11 cellular contexts compared by ENCODE assay signal in the genomic region with DNA sequence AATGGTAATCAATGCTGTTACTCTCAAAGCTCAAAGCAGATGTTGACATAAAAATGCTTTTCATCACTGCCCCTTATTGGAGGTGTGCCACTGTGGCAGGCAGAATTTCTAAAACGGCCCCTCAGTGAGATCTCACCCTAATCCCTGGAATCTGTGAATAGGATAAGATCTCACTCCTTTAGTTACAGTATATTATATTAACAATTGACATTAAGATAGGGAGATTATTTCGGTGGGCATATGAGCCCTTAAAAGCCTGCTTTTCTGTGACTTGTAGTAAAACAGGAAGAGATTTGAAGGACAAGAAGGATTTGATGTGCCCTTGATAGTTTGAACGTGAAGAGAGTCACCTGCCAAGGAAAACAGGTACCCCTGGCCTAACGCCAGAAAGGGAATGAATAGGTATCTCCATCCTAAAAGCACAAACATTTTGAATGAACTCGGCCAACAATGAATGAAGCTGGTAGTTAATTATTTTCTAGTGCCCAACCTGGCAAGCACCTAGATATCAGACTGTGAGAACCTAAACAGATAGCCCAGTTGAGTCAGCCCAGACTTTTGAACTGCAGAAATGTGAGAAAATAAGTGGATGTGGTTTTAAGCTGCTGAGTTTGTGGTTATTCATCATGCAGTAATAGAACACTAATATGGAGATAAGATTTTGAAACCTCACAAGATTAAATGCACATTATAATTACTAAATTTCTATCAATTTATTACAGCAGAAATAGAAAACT.
DNase-seq lines count a peak whose midpoint lies in the region; ATAC-seq, FAIRE-seq and TF ChIP-seq lines count a peak whose summit lies in the region.
"Had no signal": no experiment of that assay in that cellular context is flagged by ENCODE, and none has a peak within 500 bp of the region (broad histone marks: within the 10 kb centered on the region; RNA-seq: fewer than 3 reads in every experiment).

No MANE protein-coding gene starts in this region.

- H3K27me3 Mint-ChIP-seq in stimulated activated naive B cell treated with anti-CD40 and anti-IgM and Interleukin-4, amounts not matched to agents 10 μg/mL and 1 μg/mL and 100 μg/mL, for 72 hours = no peaks in the 10 kb centered on the region
- H3K27me3 Mint-ChIP-seq: activated naive CD4-positive, alpha-beta T cell treated with anti-CD3 and anti-CD28 coated beads, Interleukin-2, amount 50 U/mL, for 24 hours had no signal

- no peaks in the 10 kb centered on the region for H3K36me3 Mint-ChIP-seq in stimulated activated naive B cell treated with anti-CD40 and anti-IgM and Interleukin-4, amounts not matched to agents 10 μg/mL and 1 μg/mL and 100 μg/mL, for 72 hours
- H3K36me3 Mint-ChIP-seq: activated naive CD4-positive, alpha-beta T cell treated with anti-CD3 and anti-CD28 coated beads, Interleukin-2, amount 50 U/mL, for 24 hours had no signal

- POLR2A ChIA-PET in HEK293T (lab: Yijun Ruan, JAX) = no interaction called here

- H3K4me1 Mint-ChIP-seq in stimulated activated naive B cell treated with anti-CD40 and anti-IgM and Interleukin-4, amounts not matched to agents 10 μg/mL and 1 μg/mL and 100 μg/mL, for 72 hours = no peaks in the 10 kb centered on the region
- H3K4me1 Mint-ChIP-seq: activated naive CD4-positive, alpha-beta T cell treated with anti-CD3 and anti-CD28 coated beads, Interleukin-2, amount 50 U/mL, for 24 hours had no signal

- H3K9me3 Mint-ChIP-seq in stimulated activated naive B cell treated with anti-CD40 and anti-IgM and Interleukin-4, amounts not matched to agents 10 μg/mL and 1 μg/mL and 100 μg/mL, for 72 hours = no peaks in the 10 kb centered on the region
- H3K9me3 Mint-ChIP-seq: activated naive CD4-positive, alpha-beta T cell treated with anti-CD3 and anti-CD28 coated beads, Interleukin-2, amount 50 U/mL, for 24 hours had no signal

- no peak for TF ChIP-seq POLR2A in H54 (IDR thresholded peaks at IDR 0.05; ENCODE audit: low read depth, low read length)

- FAIRE-seq in H54 (lab: Jason Lieb, UNC) = no peak

- H3K4me3 Mint-ChIP-seq in stimulated activated naive B cell treated with anti-CD40 and anti-IgM and Interleukin-4, amounts not matched to agents 10 μg/mL and 1 μg/mL and 100 μg/mL, for 72 hours = no peak overlapping the region
- H3K4me3 Mint-ChIP-seq: activated naive CD4-positive, alpha-beta T cell treated with anti-CD3 and anti-CD28 coated beads, Interleukin-2, amount 50 U/mL, for 24 hours had no signal

- ATAC-seq in GM19452 (IDR thresholded peaks at IDR 0.05; ENCODE audit: unreplicated experiment) (peak; percentile 77), HG03565 (IDR thresholded peaks at IDR 0.05; ENCODE audit: unreplicated experiment) (peak; percentile 45), SK-N-SH treated with all-trans-retinoic acid at 6 μM for 48 hours (no peak), HG02885 (IDR thresholded peaks at IDR 0.05; ENCODE audit: poor library complexity, unreplicated experiment) (no peak)
- no peak for ATAC-seq in stimulated activated naive B cell treated with anti-CD40 and anti-IgM and Interleukin-4, amounts not matched to agents 10 μg/mL and 1 μg/mL and 100 μg/mL, for 72 hours (replicated peaks)
- ATAC-seq: heart right ventricle had no signal

- peak; percentile 3 for DNase-seq in myocyte (ENCODE audit: low read depth)
- no peak for DNase-seq in H54 (ENCODE audit: insufficient read length, low spot score)
- no peak for DNase-seq in stimulated activated naive B cell treated with anti-CD40 and anti-IgM and Interleukin-4, amounts not matched to agents 10 μg/mL and 1 μg/mL and 100 μg/mL, for 72 hours
- DNase-seq in HEK293T (ENCODE audit: extremely low spot score) = no peak
- DNase-seq: heart right ventricle, posterior cingulate gyrus had no signal

- CTCF ChIA-PET in HEK293T (lab: Yijun Ruan, JAX) = no interaction called here

- no peak overlapping the region for H3K27ac Mint-ChIP-seq in stimulated activated naive B cell treated with anti-CD40 and anti-IgM and Interleukin-4, amounts not matched to agents 10 μg/mL and 1 μg/mL and 100 μg/mL, for 72 hours
- H3K27ac Mint-ChIP-seq: activated naive CD4-positive, alpha-beta T cell treated with anti-CD3 and anti-CD28 coated beads, Interleukin-2, amount 50 U/mL, for 24 hours had no signal

TF ChIP-seq in SK-N-SH treated with all-trans-retinoic acid at 6 μM for 48 hours, 23 proteins besides CTCF, POLR2A, EP300 and RAD21:
- TF ChIP-seq ISL1 (CRISPR knock-in tag; IDR thresholded peaks at IDR 0.05) = peak; percentile 53
- TF ChIP-seq, protein P1, sequence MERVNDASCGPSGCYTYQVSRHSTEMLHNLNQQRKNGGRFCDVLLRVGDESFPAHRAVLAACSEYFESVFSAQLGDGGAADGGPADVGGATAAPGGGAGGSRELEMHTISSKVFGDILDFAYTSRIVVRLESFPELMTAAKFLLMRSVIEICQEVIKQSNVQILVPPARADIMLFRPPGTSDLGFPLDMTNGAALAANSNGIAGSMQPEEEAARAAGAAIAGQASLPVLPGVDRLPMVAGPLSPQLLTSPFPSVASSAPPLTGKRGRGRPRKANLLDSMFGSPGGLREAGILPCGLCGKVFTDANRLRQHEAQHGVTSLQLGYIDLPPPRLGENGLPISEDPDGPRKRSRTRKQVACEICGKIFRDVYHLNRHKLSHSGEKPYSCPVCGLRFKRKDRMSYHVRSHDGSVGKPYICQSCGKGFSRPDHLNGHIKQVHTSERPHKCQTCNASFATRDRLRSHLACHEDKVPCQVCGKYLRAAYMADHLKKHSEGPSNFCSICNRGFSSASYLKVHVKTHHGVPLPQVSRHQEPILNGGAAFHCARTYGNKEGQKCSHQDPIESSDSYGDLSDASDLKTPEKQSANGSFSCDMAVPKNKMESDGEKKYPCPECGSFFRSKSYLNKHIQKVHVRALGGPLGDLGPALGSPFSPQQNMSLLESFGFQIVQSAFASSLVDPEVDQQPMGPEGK (CRISPR knock-in tag; IDR thresholded peaks at IDR 0.05; ENCODE audit: borderline replicate concordance) = no peak

TF ChIP-seq in HEK293T, 16 proteins besides CTCF, POLR2A, EP300 and RAD21:
- no peak for TF ChIP-seq L3MBTL2 (conservative IDR thresholded peaks at IDR 0.05)
- no peak for TF ChIP-seq ARNT (IDR thresholded peaks at IDR 0.05)
- TF ChIP-seq, protein P2, sequence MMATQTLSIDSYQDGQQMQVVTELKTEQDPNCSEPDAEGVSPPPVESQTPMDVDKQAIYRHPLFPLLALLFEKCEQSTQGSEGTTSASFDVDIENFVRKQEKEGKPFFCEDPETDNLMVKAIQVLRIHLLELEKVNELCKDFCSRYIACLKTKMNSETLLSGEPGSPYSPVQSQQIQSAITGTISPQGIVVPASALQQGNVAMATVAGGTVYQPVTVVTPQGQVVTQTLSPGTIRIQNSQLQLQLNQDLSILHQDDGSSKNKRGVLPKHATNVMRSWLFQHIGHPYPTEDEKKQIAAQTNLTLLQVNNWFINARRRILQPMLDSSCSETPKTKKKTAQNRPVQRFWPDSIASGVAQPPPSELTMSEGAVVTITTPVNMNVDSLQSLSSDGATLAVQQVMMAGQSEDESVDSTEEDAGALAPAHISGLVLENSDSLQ (IDR thresholded peaks at IDR 0.05) = no peak
- TF ChIP-seq CTBP1 (IDR thresholded peaks at IDR 0.05; ENCODE audit: borderline replicate concordance) = no peak
- TF ChIP-seq TARDBP (IDR thresholded peaks at IDR 0.05) = no peak
- no peak for TF ChIP-seq SUZ12 (IDR thresholded peaks at IDR 0.05)
- TF ChIP-seq NFRKB (IDR thresholded peaks at IDR 0.05) = no peak
- no peak for TF ChIP-seq FOXK2 (IDR thresholded peaks at IDR 0.05)
- no peak for TF ChIP-seq ELF4 (IDR thresholded peaks at IDR 0.05)
- no peak for TF ChIP-seq SP1 (IDR thresholded peaks at IDR 0.05)

Comparison
In these comparisons a context has a peak if more than half of its experiments do, and no peak if none do; other contexts are left out.
1. ATAC-seq: peak in GM19452 (single experiment) and HG03565 (single experiment); none in SK-N-SH treated with all-trans-retinoic acid at 6 μM for 48 hours (single experiment), stimulated activated naive B cell treated with anti-CD40 and anti-IgM and Interleukin-4, amounts not matched to agents 10 μg/mL and 1 μg/mL and 100 μg/mL, for 72 hours (0 of 2) and HG02885 (single experiment).